In the genomic region with DNA sequence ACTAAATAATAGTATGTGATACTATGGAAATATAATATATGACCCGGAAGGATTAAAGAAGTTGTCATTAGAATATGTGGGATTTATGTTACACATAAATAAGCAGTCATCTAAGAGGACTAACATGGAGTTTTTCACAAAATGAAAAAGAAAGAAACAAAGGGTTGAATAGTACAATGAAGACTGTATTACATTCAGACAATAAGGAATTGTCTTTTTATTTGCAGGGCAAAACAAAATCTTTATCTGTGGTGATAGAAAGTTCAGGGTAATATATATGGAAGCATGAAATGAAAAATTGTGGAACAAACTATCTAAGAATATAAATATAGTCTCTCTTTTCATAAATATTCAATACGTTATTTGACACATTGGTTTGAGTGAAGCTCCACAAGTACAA, we compare ENCODE assay signal across 16 cellular contexts. TPM values are rescaled to one million over a fixed set of nuclear protein-coding genes. Genes with fewer than 3 reads are reported as not detected.
A peak's percentile ranks its signal among the peaks of the same experiment; 100 is the strongest.
DNase-seq lines count a peak whose midpoint lies in the region; TF ChIP-seq lines count a peak whose summit lies in the region.
"Had no signal": no experiment of that assay in that cellular context is flagged by ENCODE, and none has a peak within 500 bp of the region (broad histone marks: within the 10 kb centered on the region; RNA-seq: fewer than 3 reads in every experiment).

No MANE protein-coding gene starts in this region.

- POLR2A ChIA-PET in CD4-positive, alpha-beta memory T cell (lab: Charles Lee; ENCODE audit: partially characterized antibody) = no interaction called here

- 79 to 88% (median 87%) methylated on average over 2 of the region's 2 CpGs for whole genome bisulfite sequencing in ovary, 3 donors
- 75 to 88% methylated on average over 2 of the region's 2 CpGs for WGBS in esophagus squamous epithelium, 2 donors

- H3K79me2 ChIP-seq in neural progenitor cell (ENCODE audit: low read depth) = no peaks in the 10 kb centered on the region

- H3K4me3 ChIP-seq in neural progenitor cell (no peak overlapping the region), ovary (no peak overlapping the region), esophagus squamous epithelium (no peak overlapping the region)
- no peak overlapping the region for H3K4me3 ChIP-seq in CD4-positive, alpha-beta memory T cell (ENCODE audit: low read length in 2 of 2)
- H3K4me3 ChIP-seq: BLaER1 treated with 17β-estradiol and CSF1 and Interleukin-3, amounts not matched to agents 10 nM and 100 nM; HAP-1 had no signal

- no peaks in the 10 kb centered on the region for H3K9me3 Mint-ChIP-seq in neural progenitor cell
- no peaks in the 10 kb centered on the region for H3K9me3 Mint-ChIP-seq in CD4-positive, alpha-beta memory T cell
- H3K9me3 Mint-ChIP-seq: CD8-positive, alpha-beta memory T cell had no signal

- H3K9me3 ChIP-seq in neural progenitor cell (ENCODE audit: low read depth) (no peaks in the 10 kb centered on the region), ovary (no peaks in the 10 kb centered on the region), esophagus squamous epithelium (no peaks in the 10 kb centered on the region)
- H3K9me3 ChIP-seq in CD4-positive, alpha-beta memory T cell (ENCODE audit: control insufficient read depth in 1 of 2, low read length in 2 of 2) = no peaks in the 10 kb centered on the region
- H3K9me3 ChIP-seq: BLaER1 treated with 17β-estradiol and CSF1 and Interleukin-3, amounts not matched to agents 10 nM and 100 nM; HAP-1 had no signal

- peak overlapping the region; percentile 51 for H3K4me2 ChIP-seq in neural progenitor cell
- H3K4me2 ChIP-seq: BLaER1 treated with 17β-estradiol and CSF1 and Interleukin-3, amounts not matched to agents 10 nM and 100 nM had no signal

- no peak overlapping the region for H3K9ac ChIP-seq in neural progenitor cell
- H3K9ac ChIP-seq: BLaER1 treated with 17β-estradiol and CSF1 and Interleukin-3, amounts not matched to agents 10 nM and 100 nM had no signal

- peaks cover 4% of the 10 kb centered on the region for H3K4me1 Mint-ChIP-seq in neural progenitor cell
- no peaks in the 10 kb centered on the region for H3K4me1 Mint-ChIP-seq in CD4-positive, alpha-beta memory T cell
- H3K4me1 Mint-ChIP-seq: B cell; CD8-positive, alpha-beta memory T cell had no signal

- H2AFZ ChIP-seq in neural progenitor cell (replicated peaks) = no peak overlapping the region

- TF ChIP-seq POLR2A in ovary (IDR thresholded peaks at IDR 0.05) (no peak), esophagus squamous epithelium (IDR thresholded peaks at IDR 0.05) (no peak)

- H3K27ac Mint-ChIP-seq in neural progenitor cell = no peak overlapping the region
- no peak overlapping the region for H3K27ac Mint-ChIP-seq in CD4-positive, alpha-beta memory T cell
- H3K27ac Mint-ChIP-seq: B cell; CD8-positive, alpha-beta memory T cell had no signal

- intact Hi-C loops in CD4-positive, alpha-beta memory T cell (cut with micrococcal nuclease) = no loop called here
- intact Hi-C loops in ovary (cut with DNase I) = no loop called here
- intact Hi-C loops in esophagus squamous epithelium (cut with DNase I) = no loop called here

- CTCF ChIA-PET in CD4-positive, alpha-beta memory T cell (lab: Charles Lee; ENCODE audit: partially characterized antibody) = interaction anchor here (3.6 to 12.1 kb wide), 2 partner anchors 8 to 18 kb away, joined by 28 to 157 read pairs; no protein-coding TSS in a partner anchor

- TF ChIP-seq EP300 in ovary (IDR thresholded peaks at IDR 0.05) = no peak

- H4K20me1 ChIP-seq in neural progenitor cell (ENCODE audit: low read depth) = no peaks in the 10 kb centered on the region
- H4K20me1 ChIP-seq: BLaER1 treated with 17β-estradiol and CSF1 and Interleukin-3, amounts not matched to agents 10 nM and 100 nM had no signal

- H3K4me1 ChIP-seq in neural progenitor cell (peaks cover 44% of the 10 kb centered on the region), ovary (ENCODE audit: insufficient read depth) (no peaks in the 10 kb centered on the region), esophagus squamous epithelium (no peaks in the 10 kb centered on the region)
- no peaks in the 10 kb centered on the region for H3K4me1 ChIP-seq in CD4-positive, alpha-beta memory T cell (ENCODE audit: insufficient read depth, low read length)

- H3K36me3 Mint-ChIP-seq in neural progenitor cell = no peaks in the 10 kb centered on the region
- peaks cover 13 to 34% of the 10 kb centered on the region in 2 donors for H3K36me3 Mint-ChIP-seq in CD4-positive, alpha-beta memory T cell

- DNase-seq in inferior parietal cortex (ENCODE audit: extremely low spot score) = peak; percentile 56
- no peak for DNase-seq in neural progenitor cell (ENCODE audit: low spot score)
- peak; percentile 86 for DNase-seq in superior temporal gyrus (ENCODE audit: extremely low spot score)
- no peak for DNase-seq in CD4-positive, alpha-beta memory T cell
- DNase-seq in H4 (ENCODE audit: low spot score) = no peak
- DNase-seq in ovary = no peak
- no peak for DNase-seq in esophagus squamous epithelium (lab: John Stamatoyannopoulos, UW)
- DNase-seq: CD8-positive, alpha-beta memory T cell; COR-L47 had no signal

- peaks cover 17% of the 10 kb centered on the region for H3F3A ChIP-seq in neural progenitor cell (ENCODE audit: low read depth)

- no peaks in the 10 kb centered on the region for H3K36me3 ChIP-seq in neural progenitor cell
- no peaks in the 10 kb centered on the region for H3K36me3 ChIP-seq in CD4-positive, alpha-beta memory T cell (ENCODE audit: insufficient read depth, low read length)
- no peaks in the 10 kb centered on the region for H3K36me3 ChIP-seq in ovary
- H3K36me3 ChIP-seq in esophagus squamous epithelium = no peaks in the 10 kb centered on the region
- H3K36me3 ChIP-seq: HAP-1 had no signal

- H3K27me3 Mint-ChIP-seq in neural progenitor cell (ENCODE audit: insufficient read depth, low read depth) = no peaks in the 10 kb centered on the region
- no peaks in the 10 kb centered on the region for H3K27me3 Mint-ChIP-seq in CD4-positive, alpha-beta memory T cell
- H3K27me3 Mint-ChIP-seq: B cell; CD8-positive, alpha-beta memory T cell had no signal

- no peak overlapping the region for H3K4me3 Mint-ChIP-seq in neural progenitor cell
- H3K4me3 Mint-ChIP-seq in CD4-positive, alpha-beta memory T cell = no peak overlapping the region
- H3K4me3 Mint-ChIP-seq: B cell; CD8-positive, alpha-beta memory T cell had no signal

- no peak for TF ChIP-seq CTCF in neural progenitor cell (IDR thresholded peaks at IDR 0.05)
- no peak for TF ChIP-seq CTCF in ovary (IDR thresholded peaks at IDR 0.05)
- no peak for TF ChIP-seq CTCF in esophagus squamous epithelium (IDR thresholded peaks at IDR 0.05)

- no peaks in the 10 kb centered on the region for H3K27me3 ChIP-seq in neural progenitor cell
- H3K27me3 ChIP-seq in CD4-positive, alpha-beta memory T cell (ENCODE audit: insufficient read depth, low read length) = no peaks in the 10 kb centered on the region
- no peaks in the 10 kb centered on the region for H3K27me3 ChIP-seq in ovary
- no peaks in the 10 kb centered on the region for H3K27me3 ChIP-seq in esophagus squamous epithelium
- H3K27me3 ChIP-seq: BLaER1 treated with 17β-estradiol and CSF1 and Interleukin-3, amounts not matched to agents 10 nM and 100 nM had no signal

- H3K27ac ChIP-seq in cingulate gyrus (ENCODE audit: low read depth, low read length) (peak overlapping the region; percentile 86), neural progenitor cell (no peak overlapping the region), ovary (no peak overlapping the region), esophagus squamous epithelium (no peak overlapping the region)
- H3K27ac ChIP-seq in CD4-positive, alpha-beta memory T cell (ENCODE audit: low read depth, low read length) = no peak overlapping the region
- H3K27ac ChIP-seq: BLaER1 treated with 17β-estradiol and CSF1 and Interleukin-3, amounts not matched to agents 10 nM and 100 nM had no signal

RNA-seq across cellular contexts. Expression of a gene that starts 5.8 kb away (rescaled TPM):
- total RNA-seq in neural progenitor cell (ENCODE audit: low replicate concordance) (1.2 and 2.2 TPM in 2 replicates), ovary (under 1 TPM in 2 of 7 donors, not detected in 5; 0.12 to 0.40 TPM), esophagus squamous epithelium (1 to 10 TPM in 1 of 4 donors, under 1 TPM in 2, not detected in 1; 0.04 to 1.1 (median 0.19) TPM)
- 1 to 10 TPM; 2.2 to 3.5 TPM for total RNA-seq in CD4-positive, alpha-beta memory T cell
- under 1 TPM; 0.13 to 0.26 TPM for polyA plus RNA-seq in CD4-positive, alpha-beta memory T cell
- total RNA-seq in H4 (2014; rRNA removed; shearing (Covaris generic)) = 0.04 TPM in 1 of 2 replicates, not detected in the other
- polyA plus RNA-seq in ovary = under 1 TPM; 0.08 to 0.38 TPM
- total RNA-seq: A172, H1, HT-29 had no signal

Comparison
In these comparisons a context has a peak if more than half of its experiments do, and no peak if none do; other contexts are left out.
1. DNase-seq: peak in inferior parietal cortex (single experiment) and superior temporal gyrus (single experiment); none in neural progenitor cell (single experiment), CD4-positive, alpha-beta memory T cell (0 of 5), H4 (single experiment), ovary (0 of 5) and esophagus squamous epithelium (single experiment).